16 cellular contexts compared by ENCODE assay signal in the genomic region with DNA sequence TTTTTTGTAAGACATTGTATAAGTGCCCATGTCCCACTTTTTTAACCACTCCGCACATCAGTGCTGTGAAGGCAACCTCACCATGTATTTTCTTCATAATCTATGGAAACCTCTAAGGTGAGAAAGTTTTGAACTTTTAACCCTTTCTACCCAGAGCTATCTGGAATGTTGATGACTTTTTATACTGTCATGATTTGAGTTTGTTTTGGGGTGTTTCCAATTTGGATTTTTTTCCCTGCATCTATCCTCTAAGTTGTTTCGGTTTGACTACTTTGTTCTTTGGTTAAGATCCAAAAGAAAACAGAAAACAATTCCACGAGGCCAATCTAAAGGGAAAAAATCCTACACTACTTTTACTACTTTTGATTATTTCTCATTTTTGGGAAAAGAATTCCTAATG.
A peak's percentile ranks its signal among the peaks of the same experiment; 100 is the strongest.
DNase-seq lines count a peak whose midpoint lies in the region; ATAC-seq and TF ChIP-seq lines count a peak whose summit lies in the region.
"Had no signal": no experiment of that assay in that cellular context is flagged by ENCODE, and none has a peak within 500 bp of the region (broad histone marks: within the 10 kb centered on the region; RNA-seq: fewer than 3 reads in every experiment).

No MANE protein-coding gene starts in this region.

- no peak overlapping the region for H3K4me3 ChIP-seq in BLaER1
- no peak overlapping the region for H3K4me3 ChIP-seq in astrocyte of the spinal cord (ENCODE audit: low read depth, low read length)
- H3K4me3 ChIP-seq in coronary artery, result no peak overlapping the region
- H3K4me3 ChIP-seq: stomach had no signal

- H3K4me3 Mint-ChIP-seq in immature natural killer cell, result no peak overlapping the region
- H3K4me3 Mint-ChIP-seq: activated CD4-positive, alpha-beta T cell treated with anti-CD3 and anti-CD28 coated beads, Interleukin-2, amount 10 ng/mL, durations not matched to agents 24 days and 14 days; activated T-cell treated with anti-CD3 and anti-CD28 coated beads, Interleukin-2, amount 50 U/mL, for 4 hours had no signal

- H3K4me1 ChIP-seq in BLaER1, result peaks cover 100% of the 10 kb centered on the region

- no peak overlapping the region for H3K9ac ChIP-seq in BLaER1

- peak; percentile 26 for DNase-seq in Daoy (ENCODE audit: low read depth)
- DNase-seq in astrocyte of the spinal cord (ENCODE audit: low read depth, low spot score), result peak; percentile 34
- DNase-seq in immature natural killer cell, result no peak
- no peak for DNase-seq in GM13976 (ENCODE audit: low spot score)
- DNase-seq in coronary artery (ENCODE audit: low spot score), result no peak
- no peak for DNase-seq in sciatic nerve (ENCODE audit: low spot score)
- DNase-seq: activated CD4-positive, alpha-beta T cell treated with anti-CD3 and anti-CD28 coated beads, Interleukin-2, amount 10 ng/mL, durations not matched to agents 24 days and 14 days; activated T-cell treated with anti-CD3 and anti-CD28 coated beads, Interleukin-2, amount 50 U/mL, for 4 hours; H7; NCI-H187; nucleus accumbens; right cardiac atrium; RPMI8226; stomach had no signal

- peak overlapping the region; percentile 44; the same call in 1 of the 2 replicates for H3K4me2 ChIP-seq in BLaER1

- H3K27ac ChIP-seq in BLaER1 (peak overlapping the region; percentile 80; the same call in 1 of the 2 replicates), coronary artery (no peak overlapping the region)
- H3K27ac ChIP-seq: stomach had no signal

- TF ChIP-seq CTCF in astrocyte of the spinal cord (IDR thresholded peaks at IDR 0.05; ENCODE audit: low read depth, low read length), result no peak
- no peak for TF ChIP-seq CTCF in GM13976 (IDR thresholded peaks at IDR 0.05; ENCODE audit: borderline replicate concordance, control extremely low read depth, extremely low read depth, insufficient read depth, missing control alignments)
- TF ChIP-seq CTCF in coronary artery (IDR thresholded peaks at IDR 0.05), result no peak

- no peaks in the 10 kb centered on the region for H3K27me3 ChIP-seq in BLaER1
- H3K27me3 ChIP-seq: stomach had no signal

- peaks cover 20 to 36% (median 30%) of the 10 kb centered on the region in 3 donors for H3K27me3 Mint-ChIP-seq in immature natural killer cell (ENCODE audit: low read depth in 3 of 3)
- H3K27me3 Mint-ChIP-seq: activated CD4-positive, alpha-beta T cell treated with anti-CD3 and anti-CD28 coated beads, Interleukin-2, amount 10 ng/mL, durations not matched to agents 24 days and 14 days; IgD-negative memory B cell had no signal

- peaks cover 19 to 62% (median 38%) of the 10 kb centered on the region in 3 donors for H3K36me3 Mint-ChIP-seq in immature natural killer cell

- H3K4me1 Mint-ChIP-seq in immature natural killer cell, result peaks cover 28 to 51% of the 10 kb centered on the region in 2 donors

- H3K9me3 Mint-ChIP-seq in immature natural killer cell, result no peaks in the 10 kb centered on the region
- H3K9me3 Mint-ChIP-seq: activated CD4-positive, alpha-beta T cell treated with anti-CD3 and anti-CD28 coated beads, Interleukin-2, amount 10 ng/mL, durations not matched to agents 24 days and 14 days; activated T-cell treated with anti-CD3 and anti-CD28 coated beads, Interleukin-2, amount 50 U/mL, for 4 hours; IgD-negative memory B cell had no signal

- peaks cover 43% of the 10 kb centered on the region for H3K36me3 ChIP-seq in BLaER1

- no peak for ATAC-seq in sciatic nerve
- ATAC-seq: activated T-cell treated with anti-CD3 and anti-CD28 coated beads, Interleukin-2, amount 50 U/mL, for 4 hours; right cardiac atrium had no signal

- in situ Hi-C loops in astrocyte of the spinal cord (cut with HindIII; ENCODE audit: low sequenced_read_pairs) (no loop called here), GM13976 (cut with MboI; ENCODE audit: low sequenced_read_pairs, unreplicated experiment) (no loop called here)

- H3K9me3 ChIP-seq in BLaER1, result no peaks in the 10 kb centered on the region
- H3K9me3 ChIP-seq: stomach had no signal

- intact Hi-C loops in sciatic nerve (cut with DNase I), result no loop called here

- no peaks in the 10 kb centered on the region for H4K20me1 ChIP-seq in BLaER1

- peak overlapping the region; percentile 22 to 88 (median 80) for H3K27ac Mint-ChIP-seq in immature natural killer cell
- H3K27ac Mint-ChIP-seq: activated CD4-positive, alpha-beta T cell treated with anti-CD3 and anti-CD28 coated beads, Interleukin-2, amount 10 ng/mL, durations not matched to agents 24 days and 14 days; IgD-negative memory B cell had no signal

Comparison
In these comparisons a context has a peak if more than half of its experiments do, and no peak if none do; other contexts are left out.
1. DNase-seq: peak in Daoy (single experiment) and astrocyte of the spinal cord (single experiment); none in immature natural killer cell (0 of 3), GM13976 (single experiment), coronary artery (single experiment) and sciatic nerve (single experiment).